In genomic region chr6:2766767-2767314, GRCh38 we compare ENCODE assay signal across 1 cellular context.
TF ChIP-seq lines count a peak whose summit lies in the region.

No MANE protein-coding gene starts in this region.

TF ChIP-seq in GM23338, 12 proteins besides CTCF, POLR2A, EP300 and RAD21 (continued from another document):
- TF ChIP-seq REST (IDR thresholded peaks at IDR 0.05; ENCODE audit: unreplicated experiment) = no peak
- no peak for TF ChIP-seq JUNB (IDR thresholded peaks at IDR 0.05; ENCODE audit: unreplicated experiment)
- TF ChIP-seq NANOG (IDR thresholded peaks at IDR 0.05; ENCODE audit: borderline replicate concordance) = no peak
- no peak for TF ChIP-seq EZH2 (IDR thresholded peaks at IDR 0.05; ENCODE audit: low read depth, unreplicated experiment)
- no peak for TF ChIP-seq STAT1 (IDR thresholded peaks at IDR 0.05; ENCODE audit: unreplicated experiment)
- no peak for TF ChIP-seq ZNF114 (CRISPR knock-in tag; IDR thresholded peaks at IDR 0.05)
- no peak for TF ChIP-seq ZNF331 (CRISPR knock-in tag; IDR thresholded peaks at IDR 0.05; ENCODE audit: low read depth)
